Comparison of ENCODE assay signal across 1 cellular context in genomic region chr11:64996327-64996709, GRCh38.
A peak's percentile ranks its signal among the peaks of the same experiment; 100 is the strongest.
TF ChIP-seq lines count a peak whose summit lies in the region.

No MANE protein-coding gene starts in this region.

TF ChIP-seq in HepG2, 621 proteins besides CTCF, POLR2A, EP300 and RAD21:
- TF ChIP-seq PREB (CRISPR knock-in tag; IDR thresholded peaks at IDR 0.05), result no peak
- TF ChIP-seq ATF1 (CRISPR knock-in tag; IDR thresholded peaks at IDR 0.05), result no peak
- TF ChIP-seq PRDM15 (CRISPR knock-in tag; IDR thresholded peaks at IDR 0.05), result no peak
- TF ChIP-seq ZNF615 (CRISPR knock-in tag; IDR thresholded peaks at IDR 0.05; ENCODE audit: borderline replicate concordance), result no peak
- TF ChIP-seq ZNF800 (CRISPR knock-in tag; IDR thresholded peaks at IDR 0.05), result no peak
- TF ChIP-seq BRCA1 (CRISPR knock-in tag; IDR thresholded peaks at IDR 0.05), result peak; percentile 69; the same call in 1 of the 2 replicates
- TF ChIP-seq ZNF547 (CRISPR knock-in tag; IDR thresholded peaks at IDR 0.05), result peak; percentile 27; the same call in 1 of the 2 replicates
- TF ChIP-seq ZHX1 (CRISPR knock-in tag; IDR thresholded peaks at IDR 0.05; ENCODE audit: low read depth), result peak; percentile 32; the same call in 1 of the 2 replicates
- TF ChIP-seq ZFX (CRISPR knock-in tag; IDR thresholded peaks at IDR 0.05; ENCODE audit: low read depth), result no peak
- TF ChIP-seq KLF15 (CRISPR knock-in tag; IDR thresholded peaks at IDR 0.05; ENCODE audit: borderline replicate concordance), result no peak
- no peak for TF ChIP-seq ZNF713 (CRISPR knock-in tag; IDR thresholded peaks at IDR 0.05)
- TF ChIP-seq FOSL1 (CRISPR knock-in tag; IDR thresholded peaks at IDR 0.05; ENCODE audit: borderline replicate concordance), result no peak
- no peak for TF ChIP-seq HNF4A (CRISPR knock-in tag; IDR thresholded peaks at IDR 0.05)
- TF ChIP-seq POGK (CRISPR knock-in tag; conservative IDR thresholded peaks at IDR 0.05), result no peak
- TF ChIP-seq YEATS2 (CRISPR knock-in tag; IDR thresholded peaks at IDR 0.05; ENCODE audit: borderline replicate concordance), result no peak
- no peak for TF ChIP-seq HNF1B (CRISPR knock-in tag; IDR thresholded peaks at IDR 0.05)
- TF ChIP-seq GLI4 (CRISPR knock-in tag; IDR thresholded peaks at IDR 0.05; ENCODE audit: borderline replicate concordance), result 0 out of 2 replicates have a peak, but pooled peaks have one; percentile 61
- TF ChIP-seq ZFP36L2 (CRISPR knock-in tag; IDR thresholded peaks at IDR 0.05), result no peak
- TF ChIP-seq POLR2G (IDR thresholded peaks at IDR 0.05; ENCODE audit: low read depth, low read length), result no peak
- 0 out of 2 replicates have a peak, but pooled peaks have one; percentile 7 for TF ChIP-seq ZNF784 (CRISPR knock-in tag; IDR thresholded peaks at IDR 0.05; ENCODE audit: borderline replicate concordance)
- TF ChIP-seq E2F1 (CRISPR knock-in tag; IDR thresholded peaks at IDR 0.05), result no peak
- no peak for TF ChIP-seq ZNF329 (CRISPR knock-in tag; IDR thresholded peaks at IDR 0.05; ENCODE audit: low read depth)
- no peak for TF ChIP-seq ZNF331 (CRISPR knock-in tag; IDR thresholded peaks at IDR 0.05)
- TF ChIP-seq ONECUT2 (CRISPR knock-in tag; IDR thresholded peaks at IDR 0.05), result no peak
- TF ChIP-seq ZMAT5 (CRISPR knock-in tag; IDR thresholded peaks at IDR 0.05; ENCODE audit: borderline replicate concordance, low read depth), result no peak
- no peak for TF ChIP-seq NFKB2 (CRISPR knock-in tag; IDR thresholded peaks at IDR 0.05; ENCODE audit: borderline replicate concordance)
- no peak for TF ChIP-seq ZNF20 (CRISPR knock-in tag; IDR thresholded peaks at IDR 0.05)
- no peak for TF ChIP-seq TIGD3 (CRISPR knock-in tag; IDR thresholded peaks at IDR 0.05; ENCODE audit: borderline replicate concordance)
- TF ChIP-seq ZNF101 (CRISPR knock-in tag; IDR thresholded peaks at IDR 0.05; ENCODE audit: borderline replicate concordance, low read depth), result no peak
- TF ChIP-seq RNF2 (conservative IDR thresholded peaks at IDR 0.05; ENCODE audit: low read depth), result no peak
- no peak for TF ChIP-seq ARID5B (CRISPR knock-in tag; IDR thresholded peaks at IDR 0.05)
